ENCODE assay signal across 2 cellular contexts in genomic region chr20:50165687-50166554, GRCh38.
A peak's percentile ranks its signal among the peaks of the same experiment; 100 is the strongest.
TF ChIP-seq lines count a peak whose summit lies in the region.

No MANE protein-coding gene starts in this region.

TF ChIP-seq in GM12891, 5 proteins besides CTCF, POLR2A, EP300 and RAD21 (continued from another document):
- 0 out of 2 replicates have a peak, but pooled peaks have one; percentile 38 for TF ChIP-seq POU2F2 (IDR thresholded peaks at IDR 0.05; ENCODE audit: low read depth, low read length)
- TF ChIP-seq SPI1 (IDR thresholded peaks at IDR 0.05; ENCODE audit: low read depth, low read length), result no peak

TF ChIP-seq in GM12878, 131 proteins besides CTCF, POLR2A, EP300 and RAD21 (continued from another document and continues in another):
- TF ChIP-seq ZNF207 (IDR thresholded peaks at IDR 0.05; ENCODE audit: borderline replicate concordance) (0 out of 2 replicates have a peak, but pooled peaks have one; percentile 27), MXI1 (IDR thresholded peaks at IDR 0.05; ENCODE audit: low read depth, low read length) (peak; percentile 43; the same call in 1 of the 2 replicates), POLR2AphosphoS2 (IDR thresholded peaks at IDR 0.05; ENCODE audit: low read depth, low read length) (0 out of 2 replicates have a peak, but pooled peaks have one; percentile 59), SIX5 (IDR thresholded peaks at IDR 0.05; ENCODE audit: low read depth, low read length, severe bottlenecking) (no peak), NBN (IDR thresholded peaks at IDR 0.05) (peak; percentile 78), STAT1 (conservative IDR thresholded peaks at IDR 0.05) (0 out of 2 replicates have a peak, but pooled peaks have one; percentile 72), CREB1 (IDR thresholded peaks at IDR 0.05; ENCODE audit: low read depth) (peak; percentile 88), FOXM1 (IDR thresholded peaks at IDR 0.05; ENCODE audit: low read depth, low read length) (no peak), NR2F1 (conservative IDR thresholded peaks at IDR 0.05) (0 out of 2 replicates have a peak, but pooled peaks have one; percentile 8), TAF1 (IDR thresholded peaks at IDR 0.05; ENCODE audit: borderline replicate concordance, low read depth, low read length) (peak; percentile 60; the same call in 1 of the 2 replicates), HCFC1 (IDR thresholded peaks at IDR 0.05; ENCODE audit: low read length) (no peak), CREM (IDR thresholded peaks at IDR 0.05; ENCODE audit: low read depth) (peak; percentile 86), BCLAF1 (IDR thresholded peaks at IDR 0.05) (no peak), IRF4 (IDR thresholded peaks at IDR 0.05; ENCODE audit: low read depth, low read length) (peak; percentile 49; the same call in 1 of the 2 replicates), BACH1 (IDR thresholded peaks at IDR 0.05; ENCODE audit: borderline replicate concordance) (peak; percentile 95; the same call in 1 of the 2 replicates), EGR1 (IDR thresholded peaks at IDR 0.05; ENCODE audit: borderline replicate concordance in 1 of 2, low read depth in 2 of 2, low read length in 2 of 2) (peak in 1 of 2 experiments; percentile 49; a peak in 1 of 3 replicates), EED (IDR thresholded peaks at IDR 0.05; ENCODE audit: low read depth) (peak; percentile 69; the same call in 1 of the 2 replicates), PAX5 (IDR thresholded peaks at IDR 0.05; ENCODE audit: borderline replicate concordance, low read depth, low read length) (no peak), SMC3 (IDR thresholded peaks at IDR 0.05; ENCODE audit: borderline replicate concordance, low read length) (0 out of 2 replicates have a peak, but pooled peaks have one; percentile 4), ESRRA (IDR thresholded peaks at IDR 0.05; ENCODE audit: low read length) (no peak), ZNF217 (IDR thresholded peaks at IDR 0.05) (no peak), E2F8 (IDR thresholded peaks at IDR 0.05; ENCODE audit: low read depth, partially characterized antibody) (no peak), NFYA (IDR thresholded peaks at IDR 0.05; ENCODE audit: borderline replicate concordance, low read depth, low read length) (no peak), SKIL (IDR thresholded peaks at IDR 0.05; ENCODE audit: low read depth, poor library complexity, severe bottlenecking) (peak; percentile 13), TCF3 (IDR thresholded peaks at IDR 0.05; ENCODE audit: borderline replicate concordance, insufficient read depth, low read depth, low read length) (0 out of 2 replicates have a peak, but pooled peaks have one; percentile 38), BHLHE40 (IDR thresholded peaks at IDR 0.05; ENCODE audit: borderline replicate concordance in 1 of 2, low read depth in 2 of 2, low read length in 1 of 2) (peak; percentile 28 to 67; a peak in 1 of 4 replicates), SREBF1 (IDR thresholded peaks at IDR 0.05; ENCODE audit: low read length) (no peak), TCF12 (IDR thresholded peaks at IDR 0.05; ENCODE audit: low read depth, low read length) (peak; percentile 84), ETV6 (conservative IDR thresholded peaks at IDR 0.05 in 1 of 2, IDR thresholded peaks at IDR 0.05 in 1 of 2; ENCODE audit: borderline replicate concordance in 1 of 2, low read depth in 1 of 2) (peak in 1 of 2 experiments; percentile 29; a peak in 1 of 4 replicates), HDGF (IDR thresholded peaks at IDR 0.05) (0 out of 2 replicates have a peak, but pooled peaks have one; percentile 21), IRF5 (IDR thresholded peaks at IDR 0.05; ENCODE audit: borderline replicate concordance) (no peak), SIN3A (IDR thresholded peaks at IDR 0.05; ENCODE audit: low read depth, low read length) (0 out of 2 replicates have a peak, but pooled peaks have one; percentile 50), NR2C2 (IDR thresholded peaks at IDR 0.05; ENCODE audit: borderline replicate concordance, control insufficient read depth, insufficient read length, low read depth) (no peak), MTA2 (IDR thresholded peaks at IDR 0.05; ENCODE audit: low read depth) (0 out of 2 replicates have a peak, but pooled peaks have one; percentile 32), MEF2A (IDR thresholded peaks at IDR 0.05; ENCODE audit: insufficient read depth, low read depth, low read length) (no peak), BCL11A (IDR thresholded peaks at IDR 0.05; ENCODE audit: low read depth, low read length) (no peak), ZNF687 (IDR thresholded peaks at IDR 0.05) (0 out of 2 replicates have a peak, but pooled peaks have one; percentile 34), POU2F2 (IDR thresholded peaks at IDR 0.05; ENCODE audit: borderline replicate concordance, low read depth, low read length) (peak; percentile 57; the same call in 1 of the 3 replicates), FOXK2 (IDR thresholded peaks at IDR 0.05) (peak; percentile 38), DPF2 (IDR thresholded peaks at IDR 0.05) (0 out of 2 replicates have a peak, but pooled peaks have one; percentile 39), WRNIP1 (IDR thresholded peaks at IDR 0.05; ENCODE audit: borderline replicate concordance, low read depth, low read length) (0 out of 2 replicates have a peak, but pooled peaks have one; percentile 60), RELB (IDR thresholded peaks at IDR 0.05; ENCODE audit: low read depth) (peak; percentile 49; the same call in 1 of the 2 replicates), ATF7 (IDR thresholded peaks at IDR 0.05; ENCODE audit: low read depth) (peak; percentile 77), PKNOX1 (IDR thresholded peaks at IDR 0.05) (peak; percentile 43; the same call in 1 of the 2 replicates)
